8 cellular contexts compared by ENCODE assay signal in genomic region chr4:8241895-8242696, GRCh38. TPM values are rescaled to one million over a fixed set of nuclear protein-coding genes. Genes with fewer than 3 reads are reported as not detected.
DNase-seq lines count a peak whose midpoint lies in the region; ATAC-seq and TF ChIP-seq lines count a peak whose summit lies in the region.

No MANE protein-coding gene starts in this region.

- peaks cover 6% of the 10 kb centered on the region for H3K4me1 ChIP-seq in endodermal cell (ENCODE audit: control insufficient read depth, insufficient read depth, low read length)

- H3K4me3 ChIP-seq in endodermal cell (ENCODE audit: low read length) = no peak overlapping the region

- peaks cover 4% of the 10 kb centered on the region for H3K4me1 Mint-ChIP-seq in endodermal cell

- no peak overlapping the region for H3K4me3 Mint-ChIP-seq in endodermal cell

- H3K27ac Mint-ChIP-seq in endodermal cell = no peak overlapping the region

- H3K27ac ChIP-seq in 22Rv1 (no peak overlapping the region), endodermal cell (ENCODE audit: low read depth, low read length) (no peak overlapping the region)

- H3K36me3 ChIP-seq in endodermal cell (ENCODE audit: control insufficient read depth, insufficient read depth, low read length) = no peaks in the 10 kb centered on the region

- 31 to 34% methylated on average over 19 to 29 of the region's 29 CpGs for WGBS in endodermal cell (ENCODE audit: insufficient coverage in 1 of 2, insufficient read length in 1 of 2), 2 experiments

- H3K36me3 Mint-ChIP-seq in endodermal cell (ENCODE audit: low read depth) = no peaks in the 10 kb centered on the region

- in situ Hi-C loops in GM13976 (cut with MboI; ENCODE audit: low sequenced_read_pairs, unreplicated experiment) = loop anchor here (10.0 kb wide), 1 partner anchor 163 kb away; no protein-coding TSS in a partner anchor

- no peaks in the 10 kb centered on the region for H3K27me3 ChIP-seq in endodermal cell (ENCODE audit: control insufficient read depth, insufficient read depth, low read length, poor library complexity, severe bottlenecking)

- no peaks in the 10 kb centered on the region for H3K27me3 Mint-ChIP-seq in endodermal cell (ENCODE audit: insufficient read depth)

- ATAC-seq in HG03175 (IDR thresholded peaks at IDR 0.05; ENCODE audit: unreplicated experiment) = peak; percentile 80

- DNase-seq in GM13976 (ENCODE audit: low spot score) (peak; percentile 95), NCI-H526 (lab: John Stamatoyannopoulos, UW) (peak; percentile 48 to 87), endodermal cell (peak; percentile 98), midbrain (lab: John Stamatoyannopoulos, UW) (peak; percentile 78)
- DNase-seq in activated CD8-positive, alpha-beta memory T cell treated with anti-CD3 and anti-CD28 coated beads for 4 hours (ENCODE audit: low read depth in 2 of 2) = peak; percentile 53 to 63
- DNase-seq in stimulated activated CD8-positive, alpha-beta memory T cell treated with anti-CD3 and anti-CD28 coated beads, Interleukin-15, amount 100 ng/mL, for 48 hours (ENCODE audit: low read depth in 2 of 2) = peak; percentile 60 to 66

- H3K9me3 Mint-ChIP-seq in endodermal cell = peaks cover 4% of the 10 kb centered on the region

- H3K9me3 ChIP-seq in endodermal cell (ENCODE audit: control insufficient read depth, low read length) = no peaks in the 10 kb centered on the region

- no peak overlapping the region for H3K9ac ChIP-seq in endodermal cell (ENCODE audit: extremely low read depth, low read length, poor library complexity, severe bottlenecking)

- TF ChIP-seq CTCF in 22Rv1 (IDR thresholded peaks at IDR 0.05) (peak; percentile 93), GM13976 (IDR thresholded peaks at IDR 0.05; ENCODE audit: borderline replicate concordance, control extremely low read depth, extremely low read depth, insufficient read depth, missing control alignments) (peak; percentile 83), endodermal cell (conservative IDR thresholded peaks at IDR 0.05) (peak; percentile 97)

RNA-seq across cellular contexts. Expression of gene HTRA3, which starts 27.5 kb away (rescaled TPM):
- total RNA-seq in endodermal cell = 1 to 10 TPM; 3.2 to 4.6 TPM
- polyA plus RNA-seq in endodermal cell (2013, experiment 1 of 2) = 1.4 TPM
- 1.6 TPM for polyA plus RNA-seq in endodermal cell (2013, experiment 2 of 2)

RNA-seq across cellular contexts. Expression of gene SH3TC1, which starts 43.0 kb away (rescaled TPM):
- 1 to 10 TPM; 1.9 to 2.6 TPM for total RNA-seq in endodermal cell
- polyA plus RNA-seq in endodermal cell (2013, experiment 1 of 2) = 0.39 TPM
- polyA plus RNA-seq in endodermal cell (2013, experiment 2 of 2) = 0.58 TPM
